ENCODE assay signal across 11 cellular contexts in the genomic region with DNA sequence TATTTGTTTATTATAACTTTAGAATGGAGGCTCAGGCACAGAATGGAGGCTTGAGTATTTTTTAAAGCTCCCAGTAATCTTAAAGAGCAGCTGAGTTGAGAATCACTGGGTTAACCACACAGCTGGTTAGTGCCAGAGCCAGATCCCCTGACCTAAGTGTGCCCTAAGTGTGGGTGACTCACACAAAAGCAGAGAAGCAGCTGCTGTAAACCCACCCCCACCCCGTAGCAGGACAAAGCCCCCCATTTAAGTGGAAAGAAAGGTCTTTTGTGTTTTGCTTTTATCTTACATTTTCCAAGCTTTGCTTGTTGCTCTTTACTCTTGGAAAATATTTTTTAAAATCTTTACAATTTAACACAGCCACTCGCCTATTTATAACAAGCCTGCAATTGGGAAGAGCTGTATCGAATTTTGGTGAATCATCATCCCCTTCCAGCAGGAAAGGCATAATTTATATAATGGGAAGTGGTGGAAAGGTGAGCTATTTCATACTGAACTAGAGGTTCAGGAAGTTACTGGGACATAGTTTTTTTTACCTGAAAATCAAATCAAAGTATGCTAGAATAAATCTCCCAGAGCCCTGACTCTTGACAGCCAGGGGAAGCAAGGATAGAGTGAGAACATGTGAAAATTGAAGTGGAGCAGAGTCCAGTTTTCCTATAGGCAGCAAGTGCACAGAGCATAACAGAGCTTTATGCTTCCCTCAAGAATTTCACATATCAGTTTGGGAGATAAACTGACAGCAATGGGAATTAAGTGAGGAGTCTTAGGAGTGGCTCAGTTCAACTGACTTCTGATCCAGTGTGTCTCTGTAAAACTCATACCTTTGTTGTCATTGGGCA.
DNase-seq lines count a peak whose midpoint lies in the region; ATAC-seq lines count a peak whose summit lies in the region.
"Had no signal": no experiment of that assay in that cellular context is flagged by ENCODE, and none has a peak within 500 bp of the region (broad histone marks: within the 10 kb centered on the region; RNA-seq: fewer than 3 reads in every experiment).

No MANE protein-coding gene starts in this region.

- no peak overlapping the region for H3K4me3 ChIP-seq in MG63
- H3K4me3 ChIP-seq: BLaER1 treated with 17β-estradiol and CSF1 and Interleukin-3, amounts not matched to agents 10 nM and 100 nM had no signal

- intact Hi-C loops in left colon (cut with DNase I, micrococcal nuclease) = no loop called here

- ATAC-seq in left colon = no peak
- ATAC-seq in GM18502 (IDR thresholded peaks at IDR 0.05; ENCODE audit: poor library complexity, unreplicated experiment) = no peak
- ATAC-seq: activated T-cell treated with anti-CD3 and anti-CD28 coated beads, Interleukin-2, amount 50 U/mL, for 4 hours had no signal

- no peaks in the 10 kb centered on the region for H3K36me3 ChIP-seq in MG63
- H3K36me3 ChIP-seq: BLaER1 treated with 17β-estradiol and CSF1 and Interleukin-3, amounts not matched to agents 10 nM and 100 nM had no signal

- DNase-seq in AG08395 (ENCODE audit: low spot score) (peak; percentile 25), MG63 (peak; percentile 74), myocyte (ENCODE audit: low read depth) (peak; percentile 93), left colon (no peak), SK-N-DZ (ENCODE audit: low spot score) (no peak), SIG-M5 treated with dmso at 0.1 percent for 504 hours (lab: John Stamatoyannopoulos, UW; ENCODE audit: unreplicated experiment) (no peak)
- DNase-seq: activated T-cell treated with anti-CD3 and anti-CD28 coated beads, Interleukin-2, amount 50 U/mL, for 4 hours; NCI-H2081 treated with DMSO at 0.1 percent for 48 hours had no signal

- no peaks in the 10 kb centered on the region for H3K27me3 ChIP-seq in MG63
- H3K27me3 ChIP-seq: BLaER1 treated with 17β-estradiol and CSF1 and Interleukin-3, amounts not matched to agents 10 nM and 100 nM had no signal

- peak overlapping the region; percentile 49 for H3K27ac ChIP-seq in cingulate gyrus (ENCODE audit: low read depth, low read length)
- H3K27ac ChIP-seq: BLaER1 treated with 17β-estradiol and CSF1 and Interleukin-3, amounts not matched to agents 10 nM and 100 nM had no signal

- H3K9me3 ChIP-seq in MG63 = no peaks in the 10 kb centered on the region; the same call in 1 of the 2 replicates
- H3K9me3 ChIP-seq: BLaER1 treated with 17β-estradiol and CSF1 and Interleukin-3, amounts not matched to agents 10 nM and 100 nM had no signal

Comparison
In these comparisons a context has a peak if more than half of its experiments do, and no peak if none do; other contexts are left out.
1. DNase-seq: peak in AG08395 (single experiment), MG63 (single experiment) and myocyte (single experiment); none in left colon (0 of 2), SK-N-DZ (single experiment) and SIG-M5 treated with dmso at 0.1 percent for 504 hours (single experiment).